ENCODE assay signal across 26 cellular contexts in genomic region chr4:7924163-7924562, GRCh38. TPM values are rescaled to one million over a fixed set of nuclear protein-coding genes. Genes with fewer than 3 reads are reported as not detected.
DNase-seq lines count a peak whose midpoint lies in the region; ATAC-seq, FAIRE-seq and TF ChIP-seq lines count a peak whose summit lies in the region.
"Had no signal": no experiment of that assay in that cellular context is flagged by ENCODE, and none has a peak within 500 bp of the region (broad histone marks: within the 10 kb centered on the region; RNA-seq: fewer than 3 reads in every experiment).

No MANE protein-coding gene starts in this region.

- intact Hi-C loops in IMR-90 (cut with micrococcal nuclease) (no loop called here), endothelial cell of umbilical vein (cut with micrococcal nuclease) (no loop called here)

- BruUV-seq in IMR-90 (replicated peaks; lab: Mats Ljungman, UMichigan) (no TSS peak), endothelial cell of umbilical vein (replicated peaks; lab: Mats Ljungman, UMichigan) (no TSS peak)

- CTCF ChIA-PET in IMR-90 (lab: Yijun Ruan, JAX) (interaction anchor here (1.1 to 2.8 kb wide), 2 partner anchors 10 to 120 kb away, joined by 3 to 10 read pairs; no protein-coding TSS in a partner anchor), endothelial cell of umbilical vein (lab: Charles Lee) (interaction anchor here (1.4 to 9.2 kb wide), 4 partner anchors 12 to 120 kb away, joined by 3 to 53 read pairs (median 4); partner anchors contain the start of gene AFAP1)

- peaks cover 29% of the 10 kb centered on the region for H3K4me1 ChIP-seq in IMR-90 (ENCODE audit: control insufficient read depth, insufficient read depth, low read length)
- peaks cover 28% of the 10 kb centered on the region for H3K4me1 ChIP-seq in endothelial cell of umbilical vein (ENCODE audit: control insufficient read depth, extremely low read depth, insufficient read depth, low read length)
- H3K4me1 ChIP-seq in osteoblast (ENCODE audit: insufficient read depth, low read length), result peaks cover 33% of the 10 kb centered on the region
- H3K4me1 ChIP-seq: pancreas had no signal

- no peak overlapping the region for H2BK15ac ChIP-seq in IMR-90 (ENCODE audit: low read depth, low read length)

- peaks cover 8% of the 10 kb centered on the region for H3K36me3 ChIP-seq in IMR-90 (ENCODE audit: control insufficient read depth, insufficient read depth, low read length)
- peaks cover 4 to 5% of the 10 kb centered on the region in 2 experiments for H3K36me3 ChIP-seq in endothelial cell of umbilical vein (ENCODE audit: control insufficient read depth in 2 of 2, extremely low read depth in 1 of 2, insufficient read depth in 2 of 2, low read length in 2 of 2)
- H3K36me3 ChIP-seq in osteoblast (ENCODE audit: insufficient read depth, low read length), result peaks cover 40% of the 10 kb centered on the region
- H3K36me3 ChIP-seq: pancreas had no signal

- no peak overlapping the region for H2BK20ac ChIP-seq in IMR-90 (ENCODE audit: low read depth, low read length)

- H3K18ac ChIP-seq in IMR-90 (ENCODE audit: low read depth, low read length), result no peak overlapping the region

- no peak overlapping the region for H2AK5ac ChIP-seq in IMR-90 (ENCODE audit: low read depth, low read length)

- no peak overlapping the region for H2AK9ac ChIP-seq in IMR-90 (replicated peaks; ENCODE audit: low read depth, low read length, poor library complexity)

- H3K27me3 ChIP-seq in IMR-90 (ENCODE audit: control insufficient read depth, insufficient read depth, low read length) (no peaks in the 10 kb centered on the region), endothelial cell of umbilical vein (ENCODE audit: control insufficient read depth in 2 of 2, insufficient read depth in 2 of 2, low read length in 2 of 2) (no peaks in the 10 kb centered on the region), osteoblast (ENCODE audit: insufficient read depth, low read length) (no peaks in the 10 kb centered on the region)
- H3K27me3 ChIP-seq: pancreas had no signal

- WGBS in IMR-90 (ENCODE audit: extremely low coverage in 2 of 2, insufficient read length in 1 of 2), 2 experiments, result 30% methylated on average over 2 of the region's 7 CpGs; no CpG with 5 or more reads in 1 of the 2 experiments

- H3K79me2 ChIP-seq in endothelial cell of umbilical vein (ENCODE audit: control insufficient read depth, insufficient read depth, low read length) (peaks cover 99% of the 10 kb centered on the region), osteoblast (ENCODE audit: insufficient read depth, low read length) (peaks cover 100% of the 10 kb centered on the region)

- H3K4me3 ChIP-seq in IMR-90 (ENCODE audit: insufficient read depth, low read depth, low read length) (no peak overlapping the region), endothelial cell of umbilical vein (replicated peaks in 1 of 3; ENCODE audit: insufficient read depth in 1 of 3, low read depth in 1 of 3, low read length in 3 of 3) (no peak overlapping the region), osteoblast (ENCODE audit: insufficient read depth, low read length) (no peak overlapping the region)
- H3K4me3 ChIP-seq: GM23248, pancreas had no signal

- no peak for FAIRE-seq in endothelial cell of umbilical vein (lab: Jason Lieb, UNC)
- FAIRE-seq in HTR-8/SVneo (lab: Jason Lieb, UNC), result no peak
- FAIRE-seq: pancreas had no signal

- no peak overlapping the region for H2BK120ac ChIP-seq in IMR-90 (ENCODE audit: low read depth, low read length)

- H3K56ac ChIP-seq in IMR-90 (ENCODE audit: extremely low read depth, insufficient read depth, low read length), result no peak overlapping the region

- H3K4me2 ChIP-seq in IMR-90 (ENCODE audit: low read depth, low read length) (peak overlapping the region; percentile 55), endothelial cell of umbilical vein (ENCODE audit: insufficient read depth, low read length) (peak overlapping the region; percentile 4), osteoblast (ENCODE audit: insufficient read depth, low read length) (no peak overlapping the region)

- no peak overlapping the region for H4K5ac ChIP-seq in IMR-90 (ENCODE audit: low read depth, low read length)

- ATAC-seq in IMR-90 (ENCODE audit: low read depth) (peak; percentile 50), HG03108 (IDR thresholded peaks at IDR 0.05; ENCODE audit: unreplicated experiment) (no peak)
- ATAC-seq: activated T-cell treated with anti-CD3 and anti-CD28 coated beads, Interleukin-2, amount 50 U/mL, for 72 hours; CD8-positive, alpha-beta T cell; sciatic nerve had no signal

- H4K20me1 ChIP-seq in IMR-90 (ENCODE audit: insufficient read depth, low read length) (peaks cover 88% of the 10 kb centered on the region), endothelial cell of umbilical vein (replicated peaks; ENCODE audit: control insufficient read depth, extremely low read depth, insufficient read depth, low read length) (peaks cover 9% of the 10 kb centered on the region), osteoblast (ENCODE audit: insufficient read depth, low read length) (peaks cover 67% of the 10 kb centered on the region)

- no peak overlapping the region for H4K91ac ChIP-seq in IMR-90 (ENCODE audit: insufficient read depth, low read depth, low read length)

- H3K9me1 ChIP-seq in IMR-90 (ENCODE audit: insufficient read depth, low read length) (peaks cover 22% of the 10 kb centered on the region), endothelial cell of umbilical vein (replicated peaks; ENCODE audit: control insufficient read depth, extremely low read depth, insufficient read depth, low read length) (no peaks in the 10 kb centered on the region)

- dilution Hi-C loops in IMR-90 (cut with HindIII; ENCODE audit: low sequenced_read_pairs, unreplicated experiment) (no loop called here), endothelial cell of umbilical vein (cut with MboI; ENCODE audit: extremely low pct_ligation_motif_present, low sequenced_read_pairs) (no loop called here)

- TF ChIP-seq POLR2A in IMR-90 (IDR thresholded peaks at IDR 0.05; ENCODE audit: low read depth, low read length), result no peak
- TF ChIP-seq POLR2A in endothelial cell of umbilical vein (IDR thresholded peaks at IDR 0.05; ENCODE audit: low read depth, low read length), result no peak

- H3K23ac ChIP-seq in IMR-90 (ENCODE audit: low read depth, low read length), result no peak overlapping the region; the same call in 1 of the 2 replicates

- 0 out of 4 replicates have a peak overlapping the region, but pooled peaks of 1 of the 2 experiments have one; percentile 22 for H4K8ac ChIP-seq in IMR-90 (ENCODE audit: low read depth in 2 of 2, low read length in 2 of 2)

- H3K14ac ChIP-seq in IMR-90 (replicated peaks; ENCODE audit: low read depth, low read length), result no peak overlapping the region

- H2BK5ac ChIP-seq in IMR-90 (ENCODE audit: low read depth, low read length, poor library complexity, severe bottlenecking), result peak overlapping the region; percentile 31

- no peak overlapping the region for H3K27ac ChIP-seq in IMR-90 (ENCODE audit: insufficient read depth, low read length)
- H3K27ac ChIP-seq in endothelial cell of umbilical vein (ENCODE audit: insufficient read depth, low read depth, low read length), result no peak overlapping the region
- peak overlapping the region; percentile 6 for H3K27ac ChIP-seq in osteoblast (ENCODE audit: low read depth, low read length)
- H3K27ac ChIP-seq: GM23248, HL-60, pancreas had no signal

- no peak overlapping the region for H3K4ac ChIP-seq in IMR-90 (ENCODE audit: low read depth, low read length)

- no peaks in the 10 kb centered on the region for H3K9me3 ChIP-seq in IMR-90 (ENCODE audit: control insufficient read depth, insufficient read depth, low read length)
- no peaks in the 10 kb centered on the region for H3K9me3 ChIP-seq in endothelial cell of umbilical vein (replicated peaks; ENCODE audit: control insufficient read depth, insufficient read depth, low read length)
- no peaks in the 10 kb centered on the region for H3K9me3 ChIP-seq in osteoblast (ENCODE audit: low read depth, low read length)
- H3K9me3 ChIP-seq: pancreas had no signal

- peaks cover 8 to 76% of the 10 kb centered on the region in 2 experiments for H3K79me1 ChIP-seq in IMR-90 (ENCODE audit: low read depth in 1 of 2, low read length in 2 of 2)

- no peak for TF ChIP-seq RAD21 in IMR-90 (IDR thresholded peaks at IDR 0.05; ENCODE audit: low read length)

- H3K9ac ChIP-seq in IMR-90 (ENCODE audit: low read depth, low read length), result no peak overlapping the region
- no peak overlapping the region for H3K9ac ChIP-seq in endothelial cell of umbilical vein (replicated peaks; ENCODE audit: extremely low read depth, insufficient read depth, low read length)
- H3K9ac ChIP-seq: GM23248 had no signal

- H2AFZ ChIP-seq in IMR-90 (replicated peaks; ENCODE audit: low read length, poor library complexity) (no peak overlapping the region), endothelial cell of umbilical vein (ENCODE audit: low read depth, low read length) (no peak overlapping the region), osteoblast (ENCODE audit: low read length) (no peak overlapping the region)
- H2AFZ ChIP-seq: GM23248 had no signal

- DNase-seq in IMR-90, result no peak
- DNase-seq in RPMI7951 (ENCODE audit: low read depth), result peak; percentile 53
- no peak for DNase-seq in endothelial cell of umbilical vein (ENCODE audit: low read depth, low spot score)
- no peak for DNase-seq in osteoblast (ENCODE audit: insufficient read length, low spot score, missing footprints)
- DNase-seq in HTR-8/SVneo (ENCODE audit: insufficient read length, low spot score), result no peak
- DNase-seq in NCI-H524 treated with DMSO at 0.1 percent for 48 hours (lab: John Stamatoyannopoulos, UW), result no peak
- no peak for DNase-seq in NCI-H1417 (lab: John Stamatoyannopoulos, UW)
- DNase-seq: activated CD4-positive, alpha-beta T cell treated with anti-CD3 and anti-CD28 coated beads for 48 hours; activated naive CD4-positive, alpha-beta T cell treated with anti-CD3 and anti-CD28 coated beads for 36 hours; activated T-cell treated with anti-CD3 and anti-CD28 coated beads, Interleukin-2, amount 50 U/mL, for 72 hours; CD8-positive, alpha-beta T cell; DMS79; effector CD8-positive, alpha-beta T cell; GM23248; kidney glomerular epithelial cell; naive B cell; NCI-H1105 treated with DMSO at 0.1 percent for 48 hours; NCI-H2171 treated with DMSO at 0.1 percent for 48 hours; NCI-H526 treated with DMSO at 0.1 percent for 48 hours; pancreas; SHP77; stimulated activated CD8-positive, alpha-beta memory T cell treated with anti-CD3 and anti-CD28 coated beads, Interleukin-4, amount 100 ng/mL, for 48 hours; T-helper 1 cell had no signal

- in situ Hi-C loops in IMR-90 (cut with MboI; ENCODE audit: low sequenced_read_pairs), result no loop called here

- POLR2A ChIA-PET in IMR-90 (lab: Charles Lee; ENCODE audit: unreplicated experiment) (interaction anchor here (0.6 kb wide), 1 partner anchor 220 kb away, joined by 5 read pairs; no protein-coding TSS in a partner anchor), endothelial cell of umbilical vein (lab: Charles Lee) (no interaction called here)

- TF ChIP-seq CTCF in IMR-90 (conservative IDR thresholded peaks at IDR 0.05; ENCODE audit: low read depth, low read length) (no peak), endothelial cell of umbilical vein (IDR thresholded peaks at IDR 0.05; ENCODE audit: extremely low read depth in 1 of 2, insufficient read depth in 1 of 2, low read depth in 1 of 2, low read length in 2 of 2) (no peak), osteoblast (IDR thresholded peaks at IDR 0.05; ENCODE audit: extremely low read depth, low read depth, low read length) (no peak)

RNA-seq across cellular contexts. Expression of gene AFAP1, which starts 15.5 kb away (rescaled TPM):
- total RNA-seq in IMR-90 (2012; rRNA removed) (48.2 and 60.3 TPM in 2 replicates), endothelial cell of umbilical vein (93.3 and 103 TPM in 2 replicates), osteoblast (101 and 106 TPM in 2 replicates)
- polyA plus RNA-seq in IMR-90 (2012; rRNA removed) (73.1 and 80.9 TPM in 2 replicates), endothelial cell of umbilical vein (28.9 and 32.3 TPM in 2 replicates)
- polyA plus RNA-seq in IMR-90 (2012; cell fraction: cytosol; rRNA removed), result 67.3 and 67.7 TPM in 2 replicates
- 116 and 173 TPM in 2 replicates for polyA plus RNA-seq in IMR-90 (2012; cell fraction: nucleus; rRNA removed; ENCODE audit: low replicate concordance)
- 31.4 and 33.0 TPM in 2 replicates for total RNA-seq in RPMI7951 (2014; rRNA removed; shearing (Covaris generic))
- polyA plus RNA-seq in endothelial cell of umbilical vein (2011; cell fraction: cytosol; rRNA removed), result 36.1 and 36.5 TPM in 2 replicates
- polyA plus RNA-seq in endothelial cell of umbilical vein (2011; cell fraction: nucleus; rRNA removed), result 101 and 102 TPM in 2 replicates
- 57.8 and 58.4 TPM in 2 replicates for polyA plus RNA-seq in endothelial cell of umbilical vein (2012)
- polyA minus RNA-seq in endothelial cell of umbilical vein, result 63.7 and 66.1 TPM in 2 replicates
- polyA minus RNA-seq in endothelial cell of umbilical vein (2011; cell fraction: cytosol; rRNA and poly(A)+ RNA removed), result 7.4 TPM
- polyA minus RNA-seq in endothelial cell of umbilical vein (2011; cell fraction: nucleus; rRNA and poly(A)+ RNA removed), result 108 and 116 TPM in 2 replicates
